ENCODE assay signal across 9 cellular contexts in the genomic region with DNA sequence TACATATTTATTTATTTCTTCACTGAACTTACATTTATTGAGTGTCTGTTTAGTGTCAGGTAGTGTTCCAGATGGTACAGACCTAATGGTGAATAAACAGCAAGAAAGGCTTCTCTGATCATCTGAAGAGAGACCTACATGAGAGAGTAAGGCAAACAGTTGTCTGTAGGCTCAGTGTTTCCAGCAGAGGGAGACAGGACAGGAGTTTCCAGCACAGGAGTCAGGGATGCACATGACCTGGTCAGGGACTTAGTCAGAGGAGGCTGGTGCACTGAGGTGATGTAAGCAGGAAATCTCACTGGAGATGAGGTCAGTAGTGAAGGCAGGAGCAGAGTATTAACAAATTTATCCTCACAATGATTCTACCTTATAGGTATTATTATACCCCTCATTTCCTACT.
DNase-seq lines count a peak whose midpoint lies in the region; ATAC-seq and TF ChIP-seq lines count a peak whose summit lies in the region.
"Had no signal": no experiment of that assay in that cellular context is flagged by ENCODE, and none has a peak within 500 bp of the region (broad histone marks: within the 10 kb centered on the region; RNA-seq: fewer than 3 reads in every experiment).

No MANE protein-coding gene starts in this region.

- no peak overlapping the region for H3K4me3 ChIP-seq in epithelial cell of proximal tubule (ENCODE audit: low read depth, low read length)
- H3K4me3 ChIP-seq: SJSA1 had no signal

- peaks cover 11% of the 10 kb centered on the region for H3K9me3 Mint-ChIP-seq in stimulated activated effector memory CD8-positive, alpha-beta T cell treated with anti-CD3 and anti-CD28 coated beads, Interleukin-12 subunit alpha, Interleukin-12 subunit beta, amount 100 ng/mL, for 72 hours

- no peak overlapping the region for H3K4me3 Mint-ChIP-seq in stimulated activated effector memory CD8-positive, alpha-beta T cell treated with anti-CD3 and anti-CD28 coated beads, Interleukin-12 subunit alpha, Interleukin-12 subunit beta, amount 100 ng/mL, for 72 hours

- TF ChIP-seq CTCF in epithelial cell of proximal tubule (conservative IDR thresholded peaks at IDR 0.05; ENCODE audit: low read depth, low read length), result peak; percentile 89

- DNase-seq in HT-29 (ENCODE audit: low spot score) (peak; percentile 48), RKO (ENCODE audit: low spot score) (peak; percentile 91), epithelial cell of proximal tubule (ENCODE audit: low read depth) (peak; percentile 81), pons (ENCODE audit: low spot score) (peak; percentile 45), middle frontal gyrus (ENCODE audit: extremely low spot score, low spot score) (no peak), AG08395 (ENCODE audit: low spot score) (no peak)
- DNase-seq in stimulated activated effector memory CD8-positive, alpha-beta T cell treated with anti-CD3 and anti-CD28 coated beads, Interleukin-12 subunit alpha, Interleukin-12 subunit beta, amount 100 ng/mL, for 72 hours (ENCODE audit: low spot score in 2 of 2), result no peak
- DNase-seq: activated T-cell treated with anti-CD3 and anti-CD28 coated beads, Interleukin-2, amount 50 U/mL, for 48 hours had no signal

- ATAC-seq in stimulated activated effector memory CD8-positive, alpha-beta T cell treated with anti-CD3 and anti-CD28 coated beads, Interleukin-12 subunit alpha, Interleukin-12 subunit beta, amount 100 ng/mL, for 72 hours, result no peak

- no peaks in the 10 kb centered on the region for H3K36me3 Mint-ChIP-seq in stimulated activated effector memory CD8-positive, alpha-beta T cell treated with anti-CD3 and anti-CD28 coated beads, Interleukin-12 subunit alpha, Interleukin-12 subunit beta, amount 100 ng/mL, for 72 hours

- no peaks in the 10 kb centered on the region for H3K4me1 Mint-ChIP-seq in stimulated activated effector memory CD8-positive, alpha-beta T cell treated with anti-CD3 and anti-CD28 coated beads, Interleukin-12 subunit alpha, Interleukin-12 subunit beta, amount 100 ng/mL, for 72 hours

- H3K27ac Mint-ChIP-seq in stimulated activated effector memory CD8-positive, alpha-beta T cell treated with anti-CD3 and anti-CD28 coated beads, Interleukin-12 subunit alpha, Interleukin-12 subunit beta, amount 100 ng/mL, for 72 hours, result no peak overlapping the region

Comparison
In these comparisons a context has a peak if more than half of its experiments do, and no peak if none do; other contexts are left out.
1. DNase-seq: peak in HT-29 (single experiment), RKO (single experiment), epithelial cell of proximal tubule (single experiment) and pons (single experiment); none in middle frontal gyrus (single experiment), stimulated activated effector memory CD8-positive, alpha-beta T cell treated with anti-CD3 and anti-CD28 coated beads, Interleukin-12 subunit alpha, Interleukin-12 subunit beta, amount 100 ng/mL, for 72 hours (0 of 2) and AG08395 (single experiment).